6 cellular contexts compared by ENCODE assay signal in genomic region chr4:7491915-7492314, GRCh38. TPM values are rescaled to one million over a fixed set of nuclear protein-coding genes. Genes with fewer than 3 reads are reported as not detected.
"Had no signal": no experiment of that assay in that cellular context is flagged by ENCODE, and none has a peak within 500 bp of the region (broad histone marks: within the 10 kb centered on the region; RNA-seq: fewer than 3 reads in every experiment).

No MANE protein-coding gene starts in this region.

- H3K27ac ChIP-seq: HL-60 had no signal

- DNase-seq: IMR-90, KBM-7, KG1 had no signal

- H3K4me3 ChIP-seq: K562 had no signal

RNA-seq across cellular contexts. Expression of gene PSAPL1, which starts 57.2 kb away (rescaled TPM):
- polyA plus RNA-seq: IgD-negative memory B cell, IMR-90, K562 had no signal
